Comparison of ENCODE assay signal across 13 cellular contexts in genomic region chr6:43851204-43851855, GRCh38.
A peak's percentile ranks its signal among the peaks of the same experiment; 100 is the strongest.
DNase-seq lines count a peak whose midpoint lies in the region; ATAC-seq and TF ChIP-seq lines count a peak whose summit lies in the region.
"Had no signal": no experiment of that assay in that cellular context is flagged by ENCODE, and none has a peak within 500 bp of the region (broad histone marks: within the 10 kb centered on the region; RNA-seq: fewer than 3 reads in every experiment).

No MANE protein-coding gene starts in this region.

- H3K4me3 ChIP-seq in RWPE2 (ENCODE audit: severe bottlenecking) (no peak overlapping the region), fibroblast of the aortic adventitia (ENCODE audit: low read depth, low read length) (no peak overlapping the region)

- POLR2A ChIA-PET in activated CD4-positive, alpha-beta memory T cell treated with anti-CD3 and anti-CD28 coated beads, Interleukin-2, amount 10 ng/mL, durations not matched to agents 7 days and 5 days (lab: Charles Lee), result no interaction called here

- H3K27me3 ChIP-seq in RWPE2 (ENCODE audit: insufficient read depth, poor library complexity, severe bottlenecking), result no peaks in the 10 kb centered on the region

- no peaks in the 10 kb centered on the region for H3K9me3 ChIP-seq in RWPE2 (ENCODE audit: severe bottlenecking)

- H3K27ac ChIP-seq in RWPE2 (ENCODE audit: poor library complexity, severe bottlenecking), result no peak overlapping the region

- no peak overlapping the region for H3K4me3 Mint-ChIP-seq in activated CD4-positive, alpha-beta memory T cell treated with anti-CD3 and anti-CD28 coated beads, Interleukin-2, amount 10 ng/mL, durations not matched to agents 7 days and 5 days

- H3K4me1 ChIP-seq in RWPE2 (ENCODE audit: insufficient read depth, poor library complexity, severe bottlenecking), result no peaks in the 10 kb centered on the region

- DNase-seq in ELR (ENCODE audit: low read depth) (peak; percentile 81), RWPE2 (ENCODE audit: low spot score) (peak; percentile 45), fibroblast of the aortic adventitia (ENCODE audit: low read depth) (peak; percentile 82), renal cortical epithelial cell (ENCODE audit: low read depth) (peak; percentile 83), RKO (ENCODE audit: low spot score) (no peak), medulla oblongata (ENCODE audit: extremely low spot score) (no peak), HT-29 (ENCODE audit: low spot score) (no peak)
- no peak for DNase-seq in activated CD4-positive, alpha-beta memory T cell treated with anti-CD3 and anti-CD28 coated beads, Interleukin-2, amount 10 ng/mL, durations not matched to agents 7 days and 5 days
- DNase-seq: activated CD4-positive, alpha-beta T cell treated with anti-CD3 and anti-CD28 coated beads for 4 hours; activated gamma-delta T cell treated with Interleukin-2 at 50 U/mL for 16 hours; dermis blood vessel endothelial cell; head of caudate nucleus; NCI-H1417 had no signal

- no peaks in the 10 kb centered on the region for H3K9me3 Mint-ChIP-seq in activated CD4-positive, alpha-beta memory T cell treated with anti-CD3 and anti-CD28 coated beads, Interleukin-2, amount 10 ng/mL, durations not matched to agents 7 days and 5 days

- peak; percentile 29; the same call in 1 of the 3 replicates for ATAC-seq in RWPE2 (ENCODE audit: low read depth)

- TF ChIP-seq CTCF in RWPE2 (IDR thresholded peaks at IDR 0.05; ENCODE audit: poor library complexity, severe bottlenecking), result no peak
- TF ChIP-seq CTCF in fibroblast of the aortic adventitia (IDR thresholded peaks at IDR 0.05; ENCODE audit: insufficient read depth, low read length), result no peak

- peaks cover 7% of the 10 kb centered on the region for H3K27me3 Mint-ChIP-seq in activated CD4-positive, alpha-beta memory T cell treated with anti-CD3 and anti-CD28 coated beads, Interleukin-2, amount 10 ng/mL, durations not matched to agents 7 days and 5 days

- no peaks in the 10 kb centered on the region for H3K4me1 Mint-ChIP-seq in activated CD4-positive, alpha-beta memory T cell treated with anti-CD3 and anti-CD28 coated beads, Interleukin-2, amount 10 ng/mL, durations not matched to agents 7 days and 5 days

- no peaks in the 10 kb centered on the region for H3K36me3 ChIP-seq in RWPE2 (ENCODE audit: low read depth)

- H3K36me3 Mint-ChIP-seq in activated CD4-positive, alpha-beta memory T cell treated with anti-CD3 and anti-CD28 coated beads, Interleukin-2, amount 10 ng/mL, durations not matched to agents 7 days and 5 days (ENCODE audit: low read depth), result no peaks in the 10 kb centered on the region

- H3K27ac Mint-ChIP-seq in activated CD4-positive, alpha-beta memory T cell treated with anti-CD3 and anti-CD28 coated beads, Interleukin-2, amount 10 ng/mL, durations not matched to agents 7 days and 5 days, result no peak overlapping the region

- CTCF ChIA-PET in activated CD4-positive, alpha-beta memory T cell treated with anti-CD3 and anti-CD28 coated beads, Interleukin-2, amount 10 ng/mL, durations not matched to agents 7 days and 5 days (lab: Charles Lee), result no interaction called here

Comparison
In these comparisons a context has a peak if more than half of its experiments do, and no peak if none do; other contexts are left out.
1. DNase-seq: peak in ELR (single experiment), RWPE2 (single experiment), fibroblast of the aortic adventitia (single experiment) and renal cortical epithelial cell (single experiment); none in RKO (single experiment), medulla oblongata (single experiment), activated CD4-positive, alpha-beta memory T cell treated with anti-CD3 and anti-CD28 coated beads, Interleukin-2, amount 10 ng/mL, durations not matched to agents 7 days and 5 days (single experiment) and HT-29 (single experiment).